In the genomic region with DNA sequence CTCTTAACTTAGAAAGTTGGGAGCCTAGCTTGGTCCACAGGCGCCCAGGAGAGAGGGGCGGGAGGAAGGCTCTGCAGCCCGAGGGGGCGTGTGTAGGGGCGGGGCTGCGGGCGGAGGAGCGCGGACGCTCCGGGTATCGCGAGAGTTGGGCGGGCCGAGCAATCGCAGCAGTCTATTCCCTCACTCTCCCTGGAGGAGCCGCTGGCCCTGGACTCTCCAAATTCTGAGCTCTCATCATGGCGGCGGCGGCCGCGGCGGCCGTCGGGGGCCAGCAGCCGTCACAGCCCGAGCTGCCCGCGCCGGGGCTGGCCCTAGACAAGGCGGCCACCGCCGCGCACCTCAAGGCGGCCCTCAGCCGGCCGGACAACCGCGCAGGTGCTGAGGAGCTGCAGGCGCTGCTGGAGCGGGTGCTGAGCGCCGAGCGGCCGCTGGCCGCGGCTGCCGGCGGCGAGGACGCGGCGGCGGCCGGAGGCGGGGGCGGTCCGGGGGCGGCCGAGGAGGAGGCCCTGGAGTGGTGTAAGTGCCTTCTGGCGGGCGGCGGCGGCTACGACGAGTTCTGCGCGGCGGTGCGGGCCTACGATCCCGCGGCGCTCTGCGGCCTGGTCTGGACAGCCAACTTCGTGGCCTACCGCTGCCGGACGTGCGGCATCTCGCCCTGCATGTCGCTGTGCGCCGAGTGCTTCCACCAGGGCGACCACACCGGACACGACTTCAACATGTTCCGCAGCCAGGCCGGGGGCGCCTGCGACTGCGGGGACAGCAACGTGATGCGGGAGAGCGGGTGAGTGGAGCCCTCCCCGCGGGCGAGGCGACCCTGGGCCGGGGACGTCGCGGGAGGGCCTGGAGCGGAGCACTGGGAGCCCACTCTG, we compare ENCODE assay signal across 1 cellular context.
TF ChIP-seq lines count a peak whose summit lies in the region.

A gene with protein sequence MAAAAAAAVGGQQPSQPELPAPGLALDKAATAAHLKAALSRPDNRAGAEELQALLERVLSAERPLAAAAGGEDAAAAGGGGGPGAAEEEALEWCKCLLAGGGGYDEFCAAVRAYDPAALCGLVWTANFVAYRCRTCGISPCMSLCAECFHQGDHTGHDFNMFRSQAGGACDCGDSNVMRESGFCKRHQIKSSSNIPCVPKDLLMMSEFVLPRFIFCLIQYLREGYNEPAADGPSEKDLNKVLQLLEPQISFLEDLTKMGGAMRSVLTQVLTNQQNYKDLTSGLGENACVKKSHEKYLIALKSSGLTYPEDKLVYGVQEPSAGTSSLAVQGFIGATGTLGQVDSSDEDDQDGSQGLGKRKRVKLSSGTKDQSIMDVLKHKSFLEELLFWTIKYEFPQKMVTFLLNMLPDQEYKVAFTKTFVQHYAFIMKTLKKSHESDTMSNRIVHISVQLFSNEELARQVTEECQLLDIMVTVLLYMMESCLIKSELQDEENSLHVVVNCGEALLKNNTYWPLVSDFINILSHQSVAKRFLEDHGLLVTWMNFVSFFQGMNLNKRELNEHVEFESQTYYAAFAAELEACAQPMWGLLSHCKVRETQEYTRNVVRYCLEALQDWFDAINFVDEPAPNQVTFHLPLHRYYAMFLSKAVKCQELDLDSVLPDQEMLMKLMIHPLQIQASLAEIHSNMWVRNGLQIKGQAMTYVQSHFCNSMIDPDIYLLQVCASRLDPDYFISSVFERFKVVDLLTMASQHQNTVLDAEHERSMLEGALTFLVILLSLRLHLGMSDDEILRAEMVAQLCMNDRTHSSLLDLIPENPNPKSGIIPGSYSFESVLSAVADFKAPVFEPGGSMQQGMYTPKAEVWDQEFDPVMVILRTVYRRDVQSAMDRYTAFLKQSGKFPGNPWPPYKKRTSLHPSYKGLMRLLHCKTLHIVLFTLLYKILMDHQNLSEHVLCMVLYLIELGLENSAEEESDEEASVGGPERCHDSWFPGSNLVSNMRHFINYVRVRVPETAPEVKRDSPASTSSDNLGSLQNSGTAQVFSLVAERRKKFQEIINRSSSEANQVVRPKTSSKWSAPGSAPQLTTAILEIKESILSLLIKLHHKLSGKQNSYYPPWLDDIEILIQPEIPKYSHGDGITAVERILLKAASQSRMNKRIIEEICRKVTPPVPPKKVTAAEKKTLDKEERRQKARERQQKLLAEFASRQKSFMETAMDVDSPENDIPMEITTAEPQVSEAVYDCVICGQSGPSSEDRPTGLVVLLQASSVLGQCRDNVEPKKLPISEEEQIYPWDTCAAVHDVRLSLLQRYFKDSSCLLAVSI (N-terminal part only) (plus strand): TSS at position 183 of the 869 bp plus-strand sequence. CDS start 54 bp downstream, at position 237.

TF ChIP-seq in HCT116, 20 proteins besides CTCF, POLR2A, EP300 and RAD21 (continued from another document):
- TF ChIP-seq, protein P1, sequence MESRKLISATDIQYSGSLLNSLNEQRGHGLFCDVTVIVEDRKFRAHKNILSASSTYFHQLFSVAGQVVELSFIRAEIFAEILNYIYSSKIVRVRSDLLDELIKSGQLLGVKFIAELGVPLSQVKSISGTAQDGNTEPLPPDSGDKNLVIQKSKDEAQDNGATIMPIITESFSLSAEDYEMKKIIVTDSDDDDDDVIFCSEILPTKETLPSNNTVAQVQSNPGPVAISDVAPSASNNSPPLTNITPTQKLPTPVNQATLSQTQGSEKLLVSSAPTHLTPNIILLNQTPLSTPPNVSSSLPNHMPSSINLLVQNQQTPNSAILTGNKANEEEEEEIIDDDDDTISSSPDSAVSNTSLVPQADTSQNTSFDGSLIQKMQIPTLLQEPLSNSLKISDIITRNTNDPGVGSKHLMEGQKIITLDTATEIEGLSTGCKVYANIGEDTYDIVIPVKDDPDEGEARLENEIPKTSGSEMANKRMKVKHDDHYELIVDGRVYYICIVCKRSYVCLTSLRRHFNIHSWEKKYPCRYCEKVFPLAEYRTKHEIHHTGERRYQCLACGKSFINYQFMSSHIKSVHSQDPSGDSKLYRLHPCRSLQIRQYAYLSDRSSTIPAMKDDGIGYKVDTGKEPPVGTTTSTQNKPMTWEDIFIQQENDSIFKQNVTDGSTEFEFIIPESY (IDR thresholded peaks at IDR 0.05; ENCODE audit: extremely low read depth, insufficient replicate concordance, low read length) = peak; percentile 96
- TF ChIP-seq SIN3A (IDR thresholded peaks at IDR 0.05; ENCODE audit: low read depth) (peak; percentile 38; the same call in 1 of the 2 replicates), FOSL1 (IDR thresholded peaks at IDR 0.05; ENCODE audit: low read depth) (no peak), EZH2phosphoT487 (IDR thresholded peaks at IDR 0.05; ENCODE audit: borderline replicate concordance) (no peak), JUND (IDR thresholded peaks at IDR 0.05) (no peak), EGR1 (IDR thresholded peaks at IDR 0.05; ENCODE audit: low read depth) (peak; percentile 53; the same call in 1 of the 2 replicates), SRF (IDR thresholded peaks at IDR 0.05; ENCODE audit: low read depth) (no peak), SP1 (IDR thresholded peaks at IDR 0.05; ENCODE audit: low read depth) (no peak), ELF1 (IDR thresholded peaks at IDR 0.05; ENCODE audit: borderline replicate concordance, low read depth) (no peak), CEBPB (IDR thresholded peaks at IDR 0.05; ENCODE audit: low read depth) (no peak), ZFX (IDR thresholded peaks at IDR 0.05) (peak; percentile 98), POLR2AphosphoS5 (IDR thresholded peaks at IDR 0.05; ENCODE audit: low read depth, low read length) (peak; percentile 95), EZH2 (IDR thresholded peaks at IDR 0.05) (no peak), ZNF274 (IDR thresholded peaks at IDR 0.05; ENCODE audit: low read depth, low read length) (no peak), CBX3 (IDR thresholded peaks at IDR 0.05; ENCODE audit: low read depth) (no peak), YY1 (IDR thresholded peaks at IDR 0.05; ENCODE audit: extremely low read depth, insufficient replicate concordance, low read depth, low read length) (peak; percentile 91)
- TF ChIP-seq, protein P2, sequence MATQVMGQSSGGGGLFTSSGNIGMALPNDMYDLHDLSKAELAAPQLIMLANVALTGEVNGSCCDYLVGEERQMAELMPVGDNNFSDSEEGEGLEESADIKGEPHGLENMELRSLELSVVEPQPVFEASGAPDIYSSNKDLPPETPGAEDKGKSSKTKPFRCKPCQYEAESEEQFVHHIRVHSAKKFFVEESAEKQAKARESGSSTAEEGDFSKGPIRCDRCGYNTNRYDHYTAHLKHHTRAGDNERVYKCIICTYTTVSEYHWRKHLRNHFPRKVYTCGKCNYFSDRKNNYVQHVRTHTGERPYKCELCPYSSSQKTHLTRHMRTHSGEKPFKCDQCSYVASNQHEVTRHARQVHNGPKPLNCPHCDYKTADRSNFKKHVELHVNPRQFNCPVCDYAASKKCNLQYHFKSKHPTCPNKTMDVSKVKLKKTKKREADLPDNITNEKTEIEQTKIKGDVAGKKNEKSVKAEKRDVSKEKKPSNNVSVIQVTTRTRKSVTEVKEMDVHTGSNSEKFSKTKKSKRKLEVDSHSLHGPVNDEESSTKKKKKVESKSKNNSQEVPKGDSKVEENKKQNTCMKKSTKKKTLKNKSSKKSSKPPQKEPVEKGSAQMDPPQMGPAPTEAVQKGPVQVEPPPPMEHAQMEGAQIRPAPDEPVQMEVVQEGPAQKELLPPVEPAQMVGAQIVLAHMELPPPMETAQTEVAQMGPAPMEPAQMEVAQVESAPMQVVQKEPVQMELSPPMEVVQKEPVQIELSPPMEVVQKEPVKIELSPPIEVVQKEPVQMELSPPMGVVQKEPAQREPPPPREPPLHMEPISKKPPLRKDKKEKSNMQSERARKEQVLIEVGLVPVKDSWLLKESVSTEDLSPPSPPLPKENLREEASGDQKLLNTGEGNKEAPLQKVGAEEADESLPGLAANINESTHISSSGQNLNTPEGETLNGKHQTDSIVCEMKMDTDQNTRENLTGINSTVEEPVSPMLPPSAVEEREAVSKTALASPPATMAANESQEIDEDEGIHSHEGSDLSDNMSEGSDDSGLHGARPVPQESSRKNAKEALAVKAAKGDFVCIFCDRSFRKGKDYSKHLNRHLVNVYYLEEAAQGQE (IDR thresholded peaks at IDR 0.05; ENCODE audit: low read depth) = no peak
- TF ChIP-seq, protein P3, sequence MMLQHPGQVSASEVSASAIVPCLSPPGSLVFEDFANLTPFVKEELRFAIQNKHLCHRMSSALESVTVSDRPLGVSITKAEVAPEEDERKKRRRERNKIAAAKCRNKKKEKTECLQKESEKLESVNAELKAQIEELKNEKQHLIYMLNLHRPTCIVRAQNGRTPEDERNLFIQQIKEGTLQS (IDR thresholded peaks at IDR 0.05) = no peak
- TF ChIP-seq, protein P4, sequence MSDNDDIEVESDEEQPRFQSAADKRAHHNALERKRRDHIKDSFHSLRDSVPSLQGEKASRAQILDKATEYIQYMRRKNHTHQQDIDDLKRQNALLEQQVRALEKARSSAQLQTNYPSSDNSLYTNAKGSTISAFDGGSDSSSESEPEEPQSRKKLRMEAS (IDR thresholded peaks at IDR 0.05) = peak; percentile 2; the same call in 1 of the 2 replicates
